Comparison of ENCODE assay signal across 19 cellular contexts in genomic region chr12:68431786-68432185, GRCh38.
DNase-seq lines count a peak whose midpoint lies in the region; ATAC-seq and TF ChIP-seq lines count a peak whose summit lies in the region.
"Had no signal": no experiment of that assay in that cellular context is flagged by ENCODE, and none has a peak within 500 bp of the region (broad histone marks: within the 10 kb centered on the region; RNA-seq: fewer than 3 reads in every experiment).

No MANE protein-coding gene starts in this region.

- peaks cover 38% of the 10 kb centered on the region for H3K4me1 ChIP-seq in Caco-2
- H3K4me1 ChIP-seq in Panc1 (ENCODE audit: control insufficient read depth, insufficient read depth, low read length): peaks cover 35% of the 10 kb centered on the region
- H3K4me1 ChIP-seq in effector memory CD4-positive, alpha-beta T cell (ENCODE audit: control insufficient read depth, insufficient read depth, low read length, poor library complexity, severe bottlenecking): no peaks in the 10 kb centered on the region
- H3K4me1 ChIP-seq: BLaER1 had no signal

- no peak overlapping the region for H3K4me3 Mint-ChIP-seq in Caco-2 (ENCODE audit: unreplicated experiment)
- H3K4me3 Mint-ChIP-seq in brain: no peak overlapping the region
- H3K4me3 Mint-ChIP-seq in natural killer cell treated with Interleukin-12 subunit alpha and Interleukin-12 subunit beta and Interleukin-15 and Interleukin-18, amount 100 ng/mL, for 72 hours: no peak overlapping the region
- H3K4me3 Mint-ChIP-seq: CD14-positive monocyte; CD4-positive, alpha-beta memory T cell; HFFc6 had no signal

- BruUV-seq in Caco-2 (replicated peaks; lab: Mats Ljungman, UMichigan): no TSS peak
- no TSS peak for BruUV-seq in Panc1 (replicated peaks; lab: Mats Ljungman, UMichigan)

- no peaks in the 10 kb centered on the region; the same call in 1 of the 2 replicates for H3K36me3 ChIP-seq in Caco-2 (ENCODE audit: control insufficient read depth, insufficient read depth, low read length)
- H3K36me3 ChIP-seq in Panc1 (ENCODE audit: control insufficient read depth, insufficient read depth, low read length): no peaks in the 10 kb centered on the region
- no peaks in the 10 kb centered on the region for H3K36me3 ChIP-seq in effector memory CD4-positive, alpha-beta T cell (ENCODE audit: control insufficient read depth, insufficient read depth, low read length)
- H3K36me3 ChIP-seq: BLaER1 had no signal

- DNase-seq in Caco-2: no peak
- no peak for DNase-seq in Panc1 (ENCODE audit: low read depth, low spot score)
- no peak for DNase-seq in natural killer cell treated with Interleukin-12 subunit alpha and Interleukin-12 subunit beta and Interleukin-15 and Interleukin-18, amount 100 ng/mL, for 72 hours (ENCODE audit: low spot score)
- DNase-seq in NK-92 treated with Interleukin-12 subunit alpha and Interleukin-12 subunit beta, amount 100 ng/mL, for 24 hours (lab: John Stamatoyannopoulos, UW): no peak
- no peak for DNase-seq in NCI-H510A treated with DMSO at 0.1 percent for 48 hours (lab: John Stamatoyannopoulos, UW)
- DNase-seq in NCI-H446 (lab: John Stamatoyannopoulos, UW): no peak
- DNase-seq in effector memory CD4-positive, alpha-beta T cell: no peak
- DNase-seq: 8988T; Calu3; CD4-positive, alpha-beta memory T cell; DMS79 treated with DMSO at 0.1 percent for 48 hours; GF-D8; H7; HFFc6 had no signal

- H3K9me3 ChIP-seq in Caco-2: peaks cover 12% of the 10 kb centered on the region
- peaks cover 7% of the 10 kb centered on the region; the same call in 1 of the 2 replicates for H3K9me3 ChIP-seq in Panc1 (ENCODE audit: control insufficient read depth, insufficient read depth, low read depth, low read length)
- no peaks in the 10 kb centered on the region for H3K9me3 ChIP-seq in effector memory CD4-positive, alpha-beta T cell (ENCODE audit: control insufficient read depth, low read length)

- POLR2A ChIA-PET in Caco-2 (lab: Charles Lee) (no interaction called here), Panc1 (lab: Charles Lee) (no interaction called here)

- TF ChIP-seq CTCF in Caco-2 (IDR thresholded peaks at IDR 0.05; ENCODE audit: insufficient read depth in 1 of 2, low read depth in 1 of 2, low read length in 1 of 2, severe bottlenecking in 1 of 2, unreplicated experiment in 1 of 2) (no peak), Panc1 (IDR thresholded peaks at IDR 0.05) (no peak), brain (conservative IDR thresholded peaks at IDR 0.05) (no peak)

- intact Hi-C loops in Caco-2 (cut with micrococcal nuclease; ENCODE audit: unreplicated experiment): no loop called here
- intact Hi-C loops in Panc1 (cut with micrococcal nuclease; ENCODE audit: unreplicated experiment): no loop called here

- ATAC-seq in Panc1: no peak
- peak in 1 of 2 donors; percentile 53 for ATAC-seq in natural killer cell treated with Interleukin-12 subunit alpha and Interleukin-12 subunit beta and Interleukin-15 and Interleukin-18, amount 100 ng/mL, for 72 hours
- ATAC-seq: HCT116 had no signal

- CTCF ChIA-PET in Caco-2 (lab: Charles Lee) (no interaction called here), Panc1 (lab: Charles Lee) (interaction anchor here (0.7 kb wide), 1 partner anchor 10 kb away, joined by 3 read pairs; no protein-coding TSS in a partner anchor)

- H3K27ac Mint-ChIP-seq in Caco-2 (ENCODE audit: unreplicated experiment) (peak overlapping the region; percentile 94), brain (peak overlapping the region in 3 of 5 experiments; percentile 15 to 39 (median 35))
- H3K27ac Mint-ChIP-seq in natural killer cell treated with Interleukin-12 subunit alpha and Interleukin-12 subunit beta and Interleukin-15 and Interleukin-18, amount 100 ng/mL, for 72 hours: peak overlapping the region; percentile 23 to 78
- H3K27ac Mint-ChIP-seq: HFFc6 had no signal

- H3K27me3 ChIP-seq in Caco-2 (replicated peaks; ENCODE audit: control insufficient read depth, insufficient read depth, low read length) (no peaks in the 10 kb centered on the region), Panc1 (ENCODE audit: control insufficient read depth, insufficient read depth, low read length) (no peaks in the 10 kb centered on the region)
- no peaks in the 10 kb centered on the region for H3K27me3 ChIP-seq in effector memory CD4-positive, alpha-beta T cell (replicated peaks; ENCODE audit: control insufficient read depth, insufficient read depth, low read length, poor library complexity, severe bottlenecking)
- H3K27me3 ChIP-seq: BLaER1 had no signal

- in situ Hi-C loops in Panc1 (cut with HindIII; ENCODE audit: low pct_unique_long_range_greater_than_20kb, low sequenced_read_pairs): no loop called here

- H3K4me3 ChIP-seq in Caco-2 (ENCODE audit: low read depth, low read length): no peak overlapping the region
- no peak overlapping the region for H3K4me3 ChIP-seq in Panc1 (ENCODE audit: low read depth in 2 of 2, low read length in 2 of 2)
- no peak overlapping the region for H3K4me3 ChIP-seq in effector memory CD4-positive, alpha-beta T cell (ENCODE audit: insufficient read depth, low read depth, low read length, poor library complexity, severe bottlenecking)
- H3K4me3 ChIP-seq: BLaER1 had no signal

- peak overlapping the region; percentile 95 for H3K27ac ChIP-seq in Panc1 (ENCODE audit: low read length)
- no peak overlapping the region for H3K27ac ChIP-seq in effector memory CD4-positive, alpha-beta T cell (ENCODE audit: insufficient read depth, low read length, poor library complexity, severe bottlenecking)
- H3K27ac ChIP-seq: BLaER1, HL-60 had no signal

- peaks cover 42% of the 10 kb centered on the region for H3K9me3 Mint-ChIP-seq in Caco-2 (ENCODE audit: unreplicated experiment)
- H3K9me3 Mint-ChIP-seq in brain: peaks cover 3 to 8% (median 4%) of the 10 kb centered on the region in 5 experiments
- H3K9me3 Mint-ChIP-seq in natural killer cell treated with Interleukin-12 subunit alpha and Interleukin-12 subunit beta and Interleukin-15 and Interleukin-18, amount 100 ng/mL, for 72 hours: peaks cover 4% of the 10 kb centered on the region

- H3K27me3 Mint-ChIP-seq in Caco-2 (ENCODE audit: insufficient read depth, unreplicated experiment): no peaks in the 10 kb centered on the region
- peaks cover 3% of the 10 kb centered on the region for H3K27me3 Mint-ChIP-seq in brain
- H3K27me3 Mint-ChIP-seq in natural killer cell treated with Interleukin-12 subunit alpha and Interleukin-12 subunit beta and Interleukin-15 and Interleukin-18, amount 100 ng/mL, for 72 hours: no peaks in the 10 kb centered on the region

- H3K36me3 Mint-ChIP-seq in Caco-2 (ENCODE audit: insufficient read depth, unreplicated experiment) (peaks cover 6% of the 10 kb centered on the region), brain (no peaks in the 10 kb centered on the region)
- H3K36me3 Mint-ChIP-seq in natural killer cell treated with Interleukin-12 subunit alpha and Interleukin-12 subunit beta and Interleukin-15 and Interleukin-18, amount 100 ng/mL, for 72 hours: peaks cover 36% of the 10 kb centered on the region

- peaks cover 26% of the 10 kb centered on the region for H3K4me1 Mint-ChIP-seq in Caco-2 (ENCODE audit: low read depth, unreplicated experiment)
- H3K4me1 Mint-ChIP-seq in brain: peaks cover 25% of the 10 kb centered on the region
- peaks cover 30 to 38% of the 10 kb centered on the region in 2 donors for H3K4me1 Mint-ChIP-seq in natural killer cell treated with Interleukin-12 subunit alpha and Interleukin-12 subunit beta and Interleukin-15 and Interleukin-18, amount 100 ng/mL, for 72 hours (ENCODE audit: low read depth in 2 of 2)
- H3K4me1 Mint-ChIP-seq: CD14-positive monocyte had no signal

Comparison
In these comparisons a context has a peak if more than half of its experiments do, and no peak if none do; other contexts are left out.
1. H3K27ac Mint-ChIP-seq: peak in every context shown above with its lines; median percentile 94 in Caco-2; 50 in natural killer cell treated with Interleukin-12 subunit alpha and Interleukin-12 subunit beta and Interleukin-15 and Interleukin-18, amount 100 ng/mL, for 72 hours; 35 in brain.